ENCODE assay signal across 8 cellular contexts in the genomic region with DNA sequence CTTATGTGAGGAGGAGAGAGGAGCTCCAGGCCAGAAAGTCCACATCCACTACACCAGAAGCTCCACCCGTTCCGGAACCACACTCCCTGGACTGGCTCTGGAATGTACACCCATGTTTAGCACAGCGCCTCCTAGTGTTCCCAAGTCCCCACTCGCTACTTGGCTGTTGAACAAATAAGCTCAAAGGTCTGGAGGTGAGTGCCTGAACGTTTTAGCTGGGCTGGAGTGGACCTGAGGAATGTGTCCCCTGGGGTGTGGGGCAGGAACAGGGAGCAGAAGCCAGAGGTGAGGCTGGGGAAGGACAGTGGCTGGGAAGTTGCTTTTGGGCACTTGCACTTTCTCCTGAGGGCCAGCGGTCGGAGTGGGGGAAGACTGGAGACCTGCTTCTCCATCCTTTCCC.
DNase-seq lines count a peak whose midpoint lies in the region; ATAC-seq, FAIRE-seq and TF ChIP-seq lines count a peak whose summit lies in the region.

No MANE protein-coding gene starts in this region.

- no peak overlapping the region for H3K27ac Mint-ChIP-seq in Calu3 (ENCODE audit: unreplicated experiment)

- H3K27ac ChIP-seq in esophagus muscularis mucosa (replicated peaks in 1 of 4): no peak overlapping the region

- H3K4me1 ChIP-seq in esophagus muscularis mucosa: peaks cover 0 to 17% (median 6%) of the 10 kb centered on the region in 4 donors

- no peak for ATAC-seq in GM18907 (IDR thresholded peaks at IDR 0.05; ENCODE audit: unreplicated experiment)

- no peaks in the 10 kb centered on the region for H3K9me3 ChIP-seq in esophagus muscularis mucosa

- 62% methylated on average over 7 of the region's 7 CpGs for WGBS in esophagus muscularis mucosa

- H3K36me3 ChIP-seq in esophagus muscularis mucosa: no peaks in the 10 kb centered on the region

- intact Hi-C loops in Calu3 (cut with micrococcal nuclease; ENCODE audit: unreplicated experiment): loop anchor here (1.0 to 2.0 kb wide), 3 partner anchors 187 to 391 kb away; partner anchors contain the start of gene STEAP1B
- intact Hi-C loops in esophagus muscularis mucosa (cut with DNase I): loop anchor here (10.0 kb wide), 1 partner anchor 185 kb away; no protein-coding TSS in a partner anchor

- H3K27me3 Mint-ChIP-seq in Calu3 (ENCODE audit: unreplicated experiment): no peaks in the 10 kb centered on the region

- FAIRE-seq in frontal cortex (lab: Jason Lieb, UNC): no peak

- no peaks in the 10 kb centered on the region for H3K9me3 Mint-ChIP-seq in Calu3 (ENCODE audit: low read depth, unreplicated experiment)

- no TSS peak for BruUV-seq in Calu3 (replicated peaks; lab: Mats Ljungman, UMichigan)

- no peak for TF ChIP-seq EP300 in esophagus muscularis mucosa (IDR thresholded peaks at IDR 0.05)

- peaks cover 10% of the 10 kb centered on the region for H3K36me3 Mint-ChIP-seq in Calu3 (ENCODE audit: insufficient read depth, unreplicated experiment)

- H3K27me3 ChIP-seq in esophagus muscularis mucosa: peaks cover 0 to 17% (median 3%) of the 10 kb centered on the region in 4 donors

- H3K4me3 ChIP-seq in HFF-Myc (replicated peaks; ENCODE audit: low read depth, low read length) (no peak overlapping the region), esophagus muscularis mucosa (no peak overlapping the region)

- H3K4me1 Mint-ChIP-seq in Calu3 (ENCODE audit: low read depth, unreplicated experiment): peaks cover 10% of the 10 kb centered on the region

- TF ChIP-seq POLR2A in esophagus muscularis mucosa (IDR thresholded peaks at IDR 0.05; ENCODE audit: low read depth): no peak

- TF ChIP-seq CTCF in Calu3 (IDR thresholded peaks at IDR 0.05; ENCODE audit: unreplicated experiment) (no peak), HFF-Myc (IDR thresholded peaks at IDR 0.05; ENCODE audit: low read depth, low read length, missing control alignments) (peak; percentile 39), esophagus muscularis mucosa (IDR thresholded peaks at IDR 0.05) (no peak)

- no peak overlapping the region for H3K4me3 Mint-ChIP-seq in Calu3 (ENCODE audit: low read depth, unreplicated experiment)

- DNase-seq in Calu3: peak; percentile 49
- peak; percentile 10 for DNase-seq in HFF-Myc (ENCODE audit: extremely low read depth, low read depth)
- DNase-seq in amniotic epithelial cell (ENCODE audit: low read depth): peak; percentile 30
- DNase-seq in left kidney (ENCODE audit: low read depth, low spot score): peak; percentile 42
- no peak for DNase-seq in frontal cortex (ENCODE audit: low spot score in 2 of 2)
- no peak for DNase-seq in esophagus muscularis mucosa (ENCODE audit: extremely low spot score)
- DNase-seq in NCI-H1417 treated with DMSO at 0.1 percent for 48 hours (lab: John Stamatoyannopoulos, UW): no peak

- CTCF ChIA-PET in Calu3 (lab: Charles Lee): interaction anchor here (0.6 to 1.4 kb wide), 20 partner anchors 21 to 682 kb away, joined by 3 to 10 read pairs (median 3); partner anchors contain the start of genes SP4 and STEAP1B

Comparison
In these comparisons a context has a peak if more than half of its experiments do, and no peak if none do; other contexts are left out.
1. DNase-seq: peak in Calu3 (single experiment), HFF-Myc (single experiment), amniotic epithelial cell (single experiment) and left kidney (single experiment); none in frontal cortex (0 of 2), esophagus muscularis mucosa (single experiment) and NCI-H1417 treated with DMSO at 0.1 percent for 48 hours (single experiment).